1 cellular context compared by ENCODE assay signal in the genomic region with DNA sequence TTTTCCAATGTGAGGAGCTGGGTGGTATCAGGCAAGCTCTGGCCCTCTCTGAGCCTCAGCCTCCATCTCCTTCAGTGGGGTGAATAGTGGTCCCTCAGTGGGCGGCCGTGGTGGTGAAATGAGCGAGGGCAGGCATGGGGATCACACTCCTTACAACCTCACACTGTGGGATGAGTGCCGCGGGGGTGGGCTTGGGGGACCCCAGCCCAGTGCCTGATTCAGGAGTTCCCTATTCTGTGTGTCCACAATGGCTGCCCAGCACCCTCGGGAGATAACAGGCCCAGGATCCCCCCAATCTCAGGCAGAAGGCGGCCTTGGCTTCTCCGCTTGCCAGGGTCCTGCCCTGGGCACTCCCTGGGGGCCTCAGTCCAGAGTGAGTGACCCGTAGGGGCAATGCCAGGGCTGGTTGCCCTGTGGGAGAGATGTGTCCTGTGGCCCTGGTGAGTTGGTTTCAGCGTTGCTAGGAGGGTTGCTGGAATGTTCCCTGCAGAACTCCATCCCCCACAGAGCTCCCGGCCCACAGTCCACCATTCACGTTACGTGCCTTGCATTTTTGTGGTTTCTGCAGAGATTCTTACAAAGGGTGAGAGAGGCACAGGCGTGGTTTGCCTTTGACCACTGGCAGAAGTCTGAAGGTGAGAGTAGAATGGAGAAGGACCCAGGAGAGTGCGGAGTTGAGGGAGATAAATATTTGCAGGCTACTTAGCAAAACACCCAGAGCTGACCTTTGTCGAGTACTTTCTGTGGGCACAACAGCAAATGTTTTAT.
A peak's percentile ranks its signal among the peaks of the same experiment; 100 is the strongest.
TF ChIP-seq lines count a peak whose summit lies in the region.

No MANE protein-coding gene starts in this region.

TF ChIP-seq in K562, 482 proteins besides CTCF, POLR2A, EP300 and RAD21:
- TF ChIP-seq ZNF124 (CRISPR knock-in tag; IDR thresholded peaks at IDR 0.05), result 0 out of 2 replicates have a peak, but pooled peaks have one; percentile 46
- peak; percentile 14 for TF ChIP-seq ZFP36 (IDR thresholded peaks at IDR 0.05; ENCODE audit: low read depth, low read length, partially characterized antibody)
- TF ChIP-seq U2AF1 (optimal IDR thresholded peaks at IDR 0.05; ENCODE audit: low read depth, low read length), result no peak
- no peak for TF ChIP-seq RB1 (IDR thresholded peaks at IDR 0.05; ENCODE audit: low read depth)
- peak in 1 of 2 experiments; percentile 51; a peak in 1 of 4 replicates for TF ChIP-seq KDM1A (IDR thresholded peaks at IDR 0.05)
- peak; percentile 47; the same call in 1 of the 2 replicates for TF ChIP-seq ZBTB7A (IDR thresholded peaks at IDR 0.05; ENCODE audit: borderline replicate concordance, control insufficient read depth, low read depth, low read length)
